Comparison of ENCODE assay signal across 7 cellular contexts in genomic region chr13:93496117-93496516, GRCh38.
A peak's percentile ranks its signal among the peaks of the same experiment; 100 is the strongest.
DNase-seq lines count a peak whose midpoint lies in the region; TF ChIP-seq lines count a peak whose summit lies in the region.
"Not testable (repeated sequence)": the region's sequence is repeated elsewhere in the genome, so short reads cannot be mapped to it uniquely, and the experiment has no call there.

No MANE protein-coding gene starts in this region.

- H3K4me3 ChIP-seq in H7 (ENCODE audit: insufficient read depth, low read depth, low read length) = peak overlapping the region; percentile 32
- H3K4me3 ChIP-seq in HUES48 (ENCODE audit: low read depth, low read length) = peak overlapping the region; percentile 40; the same call in 1 of the 2 replicates
- not testable (repeated sequence) for H3K4me3 ChIP-seq in WERI-Rb-1 (ENCODE audit: low read depth, low read length)
- peak overlapping the region; percentile 40 for H3K4me3 ChIP-seq in neural progenitor cell
- H3K4me3 ChIP-seq in suprapubic skin = peak overlapping the region; percentile 9

- not testable (repeated sequence) for H3K9me3 ChIP-seq in HUES48 (ENCODE audit: control insufficient read depth, insufficient read depth, low read length); WERI-Rb-1 (ENCODE audit: severe bottlenecking); neural progenitor cell (ENCODE audit: low read depth); suprapubic skin

- H3K27me3 ChIP-seq in H7 (ENCODE audit: control insufficient read depth, insufficient read depth, low read length); HUES48 (ENCODE audit: control insufficient read depth, insufficient read depth, low read length); WERI-Rb-1 (ENCODE audit: insufficient read depth, low read depth, severe bottlenecking); neural progenitor cell; suprapubic skin: not testable (repeated sequence)

- not testable (repeated sequence) for TF ChIP-seq POLR2A in suprapubic skin (IDR thresholded peaks at IDR 0.05)

- not testable (repeated sequence) for H2AFZ ChIP-seq in neural progenitor cell (replicated peaks)

- TF ChIP-seq EP300 in suprapubic skin (IDR thresholded peaks at IDR 0.05) = not testable (repeated sequence)

- H3K4me1 Mint-ChIP-seq in glutamatergic neuron (ENCODE audit: low read depth, unreplicated experiment) (peaks cover 21% of the 10 kb centered on the region), mesothelial cell of epicardium (peaks cover 44% of the 10 kb centered on the region)
- not testable (repeated sequence) for H3K4me1 Mint-ChIP-seq in neural progenitor cell

- DNase-seq in H7; WERI-Rb-1; glutamatergic neuron; mesothelial cell of epicardium (ENCODE audit: low spot score in 2 of 2, unreplicated experiment in 2 of 2); neural progenitor cell (ENCODE audit: low spot score); suprapubic skin (ENCODE audit: low spot score in 2 of 2): not testable (repeated sequence)

- not testable (repeated sequence) for H3K79me2 ChIP-seq in neural progenitor cell (ENCODE audit: low read depth)

- H3K9ac ChIP-seq in HUES48 (ENCODE audit: low read depth, low read length); neural progenitor cell: not testable (repeated sequence)

- H3K4me2 ChIP-seq in neural progenitor cell = peak overlapping the region; percentile 63

- H3K27ac Mint-ChIP-seq in glutamatergic neuron (ENCODE audit: unreplicated experiment) (peak overlapping the region; percentile 48), mesothelial cell of epicardium (peak overlapping the region; percentile 91)
- H3K27ac Mint-ChIP-seq in neural progenitor cell = not testable (repeated sequence)

- H3K4me1 ChIP-seq in HUES48 (ENCODE audit: control insufficient read depth, insufficient read depth, low read length); suprapubic skin: not testable (repeated sequence)
- H3K4me1 ChIP-seq in neural progenitor cell = peaks cover 10% of the 10 kb centered on the region

- not testable (repeated sequence) for TF ChIP-seq CTCF in WERI-Rb-1 (IDR thresholded peaks at IDR 0.05; ENCODE audit: low read depth, low read length); glutamatergic neuron (IDR thresholded peaks at IDR 0.05; ENCODE audit: partially characterized antibody, unreplicated experiment); mesothelial cell of epicardium (IDR thresholded peaks at IDR 0.05; ENCODE audit: unreplicated experiment); neural progenitor cell (IDR thresholded peaks at IDR 0.05); suprapubic skin (IDR thresholded peaks at IDR 0.05)

- not testable (repeated sequence) for H4K20me1 ChIP-seq in neural progenitor cell (ENCODE audit: low read depth)

- H3K4me3 Mint-ChIP-seq in glutamatergic neuron (ENCODE audit: unreplicated experiment); neural progenitor cell: not testable (repeated sequence)
- H3K4me3 Mint-ChIP-seq in mesothelial cell of epicardium = peak overlapping the region; percentile 65

- WGBS in suprapubic skin = 76% methylated on average over 18 of the region's 21 CpGs

- H3K36me3 ChIP-seq in H7 (replicated peaks; ENCODE audit: control insufficient read depth, insufficient read depth, low read length); HUES48 (ENCODE audit: control insufficient read depth, insufficient read depth, low read length); WERI-Rb-1; neural progenitor cell; suprapubic skin: not testable (repeated sequence)

- not testable (repeated sequence) for H3F3A ChIP-seq in neural progenitor cell (ENCODE audit: low read depth)

- H3K27ac ChIP-seq in HUES48 (ENCODE audit: low read depth, low read length); neural progenitor cell; suprapubic skin: not testable (repeated sequence)
- peak overlapping the region; percentile 64 for H3K27ac ChIP-seq in WERI-Rb-1

- not testable (repeated sequence) for H3K36me3 Mint-ChIP-seq in glutamatergic neuron (ENCODE audit: unreplicated experiment); mesothelial cell of epicardium; neural progenitor cell

- H3K27me3 Mint-ChIP-seq in glutamatergic neuron (ENCODE audit: unreplicated experiment); mesothelial cell of epicardium (ENCODE audit: low read depth); neural progenitor cell (ENCODE audit: insufficient read depth, low read depth): not testable (repeated sequence)

- not testable (repeated sequence) for H3K9me3 Mint-ChIP-seq in glutamatergic neuron (ENCODE audit: unreplicated experiment); mesothelial cell of epicardium; neural progenitor cell
